Comparison of ENCODE assay signal across 16 cellular contexts in the genomic region with DNA sequence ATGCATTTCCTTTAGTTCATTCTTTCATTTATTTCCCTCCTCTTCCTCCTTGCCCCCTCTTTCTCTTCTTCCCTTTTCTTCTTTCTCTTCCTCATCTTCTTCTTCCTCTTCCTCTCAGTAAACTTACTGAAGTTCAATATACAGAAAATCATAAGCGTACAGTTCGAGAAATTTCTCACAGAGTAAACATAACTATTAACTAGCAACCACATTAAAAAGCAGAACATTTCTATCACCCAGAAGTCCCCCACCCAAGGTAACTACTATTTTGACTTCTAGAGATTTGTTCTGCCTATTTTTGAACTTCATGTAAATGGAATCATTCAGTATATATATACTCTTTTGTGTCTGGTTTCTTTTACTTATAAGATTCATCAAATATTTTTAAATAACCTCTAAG. TPM values are rescaled to one million over a fixed set of nuclear protein-coding genes. Genes with fewer than 3 reads are reported as not detected.
DNase-seq lines count a peak whose midpoint lies in the region; ATAC-seq and TF ChIP-seq lines count a peak whose summit lies in the region.
"Had no signal": no experiment of that assay in that cellular context is flagged by ENCODE, and none has a peak within 500 bp of the region (broad histone marks: within the 10 kb centered on the region; RNA-seq: fewer than 3 reads in every experiment).

No MANE protein-coding gene starts in this region.

- H3K4me3 Mint-ChIP-seq in CD14-positive monocyte (peak overlapping the region; percentile 4 to 82), naive B cell (peak overlapping the region in 7 of 8 donors; percentile 30 to 74 (median 54))
- H3K4me3 Mint-ChIP-seq: CD8-positive, alpha-beta memory T cell had no signal

- DNase-seq in CD14-positive monocyte (ENCODE audit: low spot score) (no peak), naive B cell (peak; percentile 32), NCI-H128 (lab: John Stamatoyannopoulos, UW; ENCODE audit: unreplicated experiment) (no peak)
- DNase-seq: CD8-positive, alpha-beta memory T cell; NCI-H1105; NCI-H187; NCI-H226; NCI-H524; NCI-H82; SW 1271 had no signal

- no peak overlapping the region for H3K9ac ChIP-seq in OCI-LY3 (ENCODE audit: low read length)
- H3K9ac ChIP-seq: BLaER1 treated with 17β-estradiol and CSF1 and Interleukin-3, amounts not matched to agents 10 nM and 100 nM had no signal

- intact Hi-C loops in CD14-positive monocyte (cut with micrococcal nuclease), result loop anchor here in 1 of 2 donors (10.0 kb wide), 1 partner anchor 139 kb away; no protein-coding TSS in a partner anchor

- POLR2A ChIA-PET in HEK293 (lab: Yijun Ruan, JAX), result no interaction called here

- H3K9me3 Mint-ChIP-seq in CD14-positive monocyte (peaks cover 0 to 2% (median 0%) of the 10 kb centered on the region in 7 donors), naive B cell (peaks cover 0 to 2% (median 0%) of the 10 kb centered on the region in 7 donors)
- H3K9me3 Mint-ChIP-seq: CD8-positive, alpha-beta memory T cell had no signal

- H3K27ac Mint-ChIP-seq in CD14-positive monocyte, result peak overlapping the region; percentile 2 to 91 (median 80)
- peak overlapping the region; percentile 44 to 95 (median 78) for H3K27ac Mint-ChIP-seq in naive B cell

- H3K4me2 ChIP-seq in OCI-LY3 (ENCODE audit: low read length), result peak overlapping the region; percentile 64

- no peak overlapping the region for H2AFZ ChIP-seq in OCI-LY3 (ENCODE audit: low read depth, low read length)

- H3K4me3 ChIP-seq in HEK293 (ENCODE audit: low read depth, low read length), result no peak overlapping the region
- no peak overlapping the region for H3K4me3 ChIP-seq in OCI-LY3 (ENCODE audit: low read length)
- H3K4me3 ChIP-seq: BLaER1 treated with 17β-estradiol and CSF1 and Interleukin-3, amounts not matched to agents 10 nM and 100 nM had no signal

- CTCF ChIA-PET in HEK293 (lab: Yijun Ruan, JAX), result interaction anchor here (0.8 kb wide), 1 partner anchor 418 kb away, joined by 4 read pairs; no protein-coding TSS in a partner anchor

- TF ChIP-seq CTCF in CD14-positive monocyte (IDR thresholded peaks at IDR 0.05) (no peak), HEK293 (tag by site-specific recombination; IDR thresholded peaks at IDR 0.05) (no peak), OCI-LY3 (IDR thresholded peaks at IDR 0.05; ENCODE audit: low read depth, low read length) (no peak)

- no peaks in the 10 kb centered on the region for H3K27me3 ChIP-seq in OCI-LY3 (ENCODE audit: low read depth, low read length)
- H3K27me3 ChIP-seq: BLaER1 treated with 17β-estradiol and CSF1 and Interleukin-3, amounts not matched to agents 10 nM and 100 nM had no signal

- no peaks in the 10 kb centered on the region for H4K20me1 ChIP-seq in OCI-LY3 (ENCODE audit: insufficient read depth, low read length)
- H4K20me1 ChIP-seq: BLaER1 treated with 17β-estradiol and CSF1 and Interleukin-3, amounts not matched to agents 10 nM and 100 nM had no signal

- H3K27ac ChIP-seq in HEK293 (ENCODE audit: extremely low read depth, low read depth, low read length) (no peak overlapping the region), OCI-LY3 (ENCODE audit: low read length) (0 out of 2 replicates have a peak overlapping the region, but pooled peaks have one; percentile 8)
- H3K27ac ChIP-seq: BLaER1 treated with 17β-estradiol and CSF1 and Interleukin-3, amounts not matched to agents 10 nM and 100 nM had no signal

- peaks cover 6% of the 10 kb centered on the region; the same call in 1 of the 2 replicates for H3K4me1 ChIP-seq in HEK293 (ENCODE audit: control insufficient read depth, insufficient read depth, low read length)
- peaks cover 52% of the 10 kb centered on the region for H3K4me1 ChIP-seq in OCI-LY3 (ENCODE audit: low read length)

- no peaks in the 10 kb centered on the region for H3K36me3 Mint-ChIP-seq in CD14-positive monocyte
- no peaks in the 10 kb centered on the region for H3K36me3 Mint-ChIP-seq in naive B cell
- H3K36me3 Mint-ChIP-seq: CD8-positive, alpha-beta memory T cell had no signal

- no peaks in the 10 kb centered on the region for H3K9me3 ChIP-seq in HEK293 (ENCODE audit: control insufficient read depth, insufficient read depth, low read depth, low read length)
- H3K9me3 ChIP-seq in OCI-LY3 (ENCODE audit: insufficient read depth, low read length), result no peaks in the 10 kb centered on the region
- H3K9me3 ChIP-seq: BLaER1 treated with 17β-estradiol and CSF1 and Interleukin-3, amounts not matched to agents 10 nM and 100 nM had no signal

- H3K36me3 ChIP-seq in HEK293 (ENCODE audit: control insufficient read depth in 2 of 2, insufficient read depth in 1 of 2, low read length in 2 of 2) (no peaks in the 10 kb centered on the region), OCI-LY3 (replicated peaks; ENCODE audit: low read depth, low read length) (no peaks in the 10 kb centered on the region)
- H3K36me3 ChIP-seq: BLaER1 treated with 17β-estradiol and CSF1 and Interleukin-3, amounts not matched to agents 10 nM and 100 nM had no signal

- no peaks in the 10 kb centered on the region for H3K79me2 ChIP-seq in OCI-LY3 (ENCODE audit: low read length)

- no peaks in the 10 kb centered on the region for H3K27me3 Mint-ChIP-seq in CD14-positive monocyte (ENCODE audit: low read depth in 3 of 3)
- H3K27me3 Mint-ChIP-seq in naive B cell, result no peaks in the 10 kb centered on the region
- H3K27me3 Mint-ChIP-seq: CD8-positive, alpha-beta memory T cell had no signal

- H3K4me1 Mint-ChIP-seq in CD14-positive monocyte, result peaks cover 37% of the 10 kb centered on the region
- H3K4me1 Mint-ChIP-seq in naive B cell, result peaks cover 40 to 81% (median 62%) of the 10 kb centered on the region in 3 donors

- ATAC-seq in naive B cell (ENCODE audit: low read depth in 2 of 2), result peak; percentile 70 to 72
- ATAC-seq in HG03442 (IDR thresholded peaks at IDR 0.05; ENCODE audit: unreplicated experiment), result no peak
- no peak for ATAC-seq in HG03159 (IDR thresholded peaks at IDR 0.05; ENCODE audit: unreplicated experiment)
- ATAC-seq: Panc1 had no signal

TF ChIP-seq in HEK293, 187 proteins besides CTCF, POLR2A, EP300 and RAD21:
- TF ChIP-seq, protein P1, sequence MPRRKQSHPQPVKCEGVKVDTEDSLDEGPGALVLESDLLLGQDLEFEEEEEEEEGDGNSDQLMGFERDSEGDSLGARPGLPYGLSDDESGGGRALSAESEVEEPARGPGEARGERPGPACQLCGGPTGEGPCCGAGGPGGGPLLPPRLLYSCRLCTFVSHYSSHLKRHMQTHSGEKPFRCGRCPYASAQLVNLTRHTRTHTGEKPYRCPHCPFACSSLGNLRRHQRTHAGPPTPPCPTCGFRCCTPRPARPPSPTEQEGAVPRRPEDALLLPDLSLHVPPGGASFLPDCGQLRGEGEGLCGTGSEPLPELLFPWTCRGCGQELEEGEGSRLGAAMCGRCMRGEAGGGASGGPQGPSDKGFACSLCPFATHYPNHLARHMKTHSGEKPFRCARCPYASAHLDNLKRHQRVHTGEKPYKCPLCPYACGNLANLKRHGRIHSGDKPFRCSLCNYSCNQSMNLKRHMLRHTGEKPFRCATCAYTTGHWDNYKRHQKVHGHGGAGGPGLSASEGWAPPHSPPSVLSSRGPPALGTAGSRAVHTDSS (tag by site-specific recombination; IDR thresholded peaks at IDR 0.05), result peak; percentile 60
- no peak for TF ChIP-seq ZNF621 (tag by site-specific recombination; IDR thresholded peaks at IDR 0.05)
TF ChIP-seq in HEK293: peak in this region for 1.

RNA-seq across cellular contexts. Expression of a gene that starts 48.2 kb away (rescaled TPM):
- polyA plus RNA-seq in CD14-positive monocyte, result 10 to 100 TPM; 47.0 to 55.5 TPM
- 100 to 1,000 TPM; 224 to 432 (median 315) TPM for polyA plus RNA-seq in naive B cell (ENCODE audit: low read depth in 6 of 6)

RNA-seq across cellular contexts. Expression of a gene that starts 48.3 kb away (rescaled TPM):
- polyA plus RNA-seq in CD14-positive monocyte (100 to 1,000 TPM; 158 to 167 TPM), naive B cell (ENCODE audit: low read depth in 6 of 6) (100 to 1,000 TPM; 118 to 195 (median 128) TPM)

Comparison
In these comparisons a context has a peak if more than half of its experiments do, and no peak if none do; other contexts are left out.
1. ATAC-seq: peak in naive B cell (2 of 2); none in HG03442 (single experiment) and HG03159 (single experiment).